ENCODE assay signal across 1 cellular context in the genomic region with DNA sequence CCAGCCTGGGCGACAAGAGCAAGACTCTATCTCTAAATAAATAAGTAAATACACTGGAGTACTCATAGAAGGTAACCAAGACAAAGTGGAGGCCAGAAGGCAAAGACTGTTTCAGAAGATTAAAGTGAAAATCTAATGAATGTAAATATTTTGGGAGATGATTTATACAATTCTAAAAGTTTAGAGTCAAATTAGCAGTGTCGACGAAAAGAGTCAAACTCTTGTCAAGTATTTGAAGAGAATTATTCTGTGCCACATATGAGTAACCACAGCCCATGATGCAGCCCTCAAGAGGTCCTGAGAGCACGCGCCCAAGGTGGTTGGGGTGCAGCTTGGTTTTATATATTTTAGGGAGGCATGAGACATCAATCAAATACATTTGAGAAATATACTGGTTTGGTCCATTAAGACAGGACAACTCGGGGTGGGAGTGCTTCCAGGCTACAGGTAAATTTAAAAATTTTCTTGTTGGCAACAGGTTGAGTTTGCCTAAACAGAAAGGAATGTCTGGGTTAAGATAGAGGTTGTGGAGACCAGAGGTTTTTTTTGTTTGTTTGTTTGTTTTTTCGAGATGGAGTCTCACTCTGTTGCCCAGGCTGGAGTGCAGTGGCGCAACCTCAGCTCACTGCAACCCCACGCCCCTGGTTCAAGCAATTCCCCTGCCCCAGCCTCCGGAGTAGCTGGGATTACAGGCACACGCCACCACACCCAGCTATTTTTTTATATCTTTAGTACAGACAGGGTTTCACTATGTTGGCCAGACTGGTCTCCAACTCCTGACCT.
TF ChIP-seq lines count a peak whose summit lies in the region.

No MANE protein-coding gene starts in this region.

TF ChIP-seq in WTC11, 78 proteins besides CTCF, POLR2A, EP300 and RAD21:
- TF ChIP-seq PRRX2 (CRISPR knock-in tag; IDR thresholded peaks at IDR 0.05) (no peak), ZNF263 (CRISPR knock-in tag; IDR thresholded peaks at IDR 0.05; ENCODE audit: low read depth) (no peak), EMX1 (CRISPR knock-in tag; IDR thresholded peaks at IDR 0.05) (no peak), SMAD4 (CRISPR knock-in tag; IDR thresholded peaks at IDR 0.05) (no peak), ZNF219 (CRISPR knock-in tag; IDR thresholded peaks at IDR 0.05; ENCODE audit: borderline replicate concordance) (no peak), CBFB (CRISPR knock-in tag; IDR thresholded peaks at IDR 0.05; ENCODE audit: low read depth) (no peak), SOX15 (CRISPR knock-in tag; IDR thresholded peaks at IDR 0.05) (no peak), IRF2 (CRISPR knock-in tag; IDR thresholded peaks at IDR 0.05; ENCODE audit: borderline replicate concordance, low read depth) (no peak), JUN (CRISPR knock-in tag; IDR thresholded peaks at IDR 0.05) (no peak), FOXJ3 (CRISPR knock-in tag; IDR thresholded peaks at IDR 0.05; ENCODE audit: borderline replicate concordance) (no peak)
- TF ChIP-seq, protein P1, sequence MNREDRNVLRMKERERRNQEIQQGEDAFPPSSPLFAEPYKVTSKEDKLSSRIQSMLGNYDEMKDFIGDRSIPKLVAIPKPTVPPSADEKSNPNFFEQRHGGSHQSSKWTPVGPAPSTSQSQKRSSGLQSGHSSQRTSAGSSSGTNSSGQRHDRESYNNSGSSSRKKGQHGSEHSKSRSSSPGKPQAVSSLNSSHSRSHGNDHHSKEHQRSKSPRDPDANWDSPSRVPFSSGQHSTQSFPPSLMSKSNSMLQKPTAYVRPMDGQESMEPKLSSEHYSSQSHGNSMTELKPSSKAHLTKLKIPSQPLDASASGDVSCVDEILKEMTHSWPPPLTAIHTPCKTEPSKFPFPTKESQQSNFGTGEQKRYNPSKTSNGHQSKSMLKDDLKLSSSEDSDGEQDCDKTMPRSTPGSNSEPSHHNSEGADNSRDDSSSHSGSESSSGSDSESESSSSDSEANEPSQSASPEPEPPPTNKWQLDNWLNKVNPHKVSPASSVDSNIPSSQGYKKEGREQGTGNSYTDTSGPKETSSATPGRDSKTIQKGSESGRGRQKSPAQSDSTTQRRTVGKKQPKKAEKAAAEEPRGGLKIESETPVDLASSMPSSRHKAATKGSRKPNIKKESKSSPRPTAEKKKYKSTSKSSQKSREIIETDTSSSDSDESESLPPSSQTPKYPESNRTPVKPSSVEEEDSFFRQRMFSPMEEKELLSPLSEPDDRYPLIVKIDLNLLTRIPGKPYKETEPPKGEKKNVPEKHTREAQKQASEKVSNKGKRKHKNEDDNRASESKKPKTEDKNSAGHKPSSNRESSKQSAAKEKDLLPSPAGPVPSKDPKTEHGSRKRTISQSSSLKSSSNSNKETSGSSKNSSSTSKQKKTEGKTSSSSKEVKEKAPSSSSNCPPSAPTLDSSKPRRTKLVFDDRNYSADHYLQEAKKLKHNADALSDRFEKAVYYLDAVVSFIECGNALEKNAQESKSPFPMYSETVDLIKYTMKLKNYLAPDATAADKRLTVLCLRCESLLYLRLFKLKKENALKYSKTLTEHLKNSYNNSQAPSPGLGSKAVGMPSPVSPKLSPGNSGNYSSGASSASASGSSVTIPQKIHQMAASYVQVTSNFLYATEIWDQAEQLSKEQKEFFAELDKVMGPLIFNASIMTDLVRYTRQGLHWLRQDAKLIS (CRISPR knock-in tag; IDR thresholded peaks at IDR 0.05; ENCODE audit: borderline replicate concordance) = no peak
- TF ChIP-seq, protein P2, sequence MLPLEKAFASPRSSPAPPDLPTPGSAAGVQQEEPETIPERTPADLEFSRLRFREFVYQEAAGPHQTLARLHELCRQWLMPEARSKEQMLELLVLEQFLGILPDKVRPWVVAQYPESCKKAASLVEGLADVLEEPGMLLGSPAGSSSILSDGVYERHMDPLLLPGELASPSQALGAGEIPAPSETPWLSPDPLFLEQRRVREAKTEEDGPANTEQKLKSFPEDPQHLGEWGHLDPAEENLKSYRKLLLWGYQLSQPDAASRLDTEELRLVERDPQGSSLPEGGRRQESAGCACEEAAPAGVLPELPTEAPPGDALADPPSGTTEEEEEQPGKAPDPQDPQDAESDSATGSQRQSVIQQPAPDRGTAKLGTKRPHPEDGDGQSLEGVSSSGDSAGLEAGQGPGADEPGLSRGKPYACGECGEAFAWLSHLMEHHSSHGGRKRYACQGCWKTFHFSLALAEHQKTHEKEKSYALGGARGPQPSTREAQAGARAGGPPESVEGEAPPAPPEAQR (CRISPR knock-in tag; IDR thresholded peaks at IDR 0.05) = no peak
- TF ChIP-seq, protein P3, sequence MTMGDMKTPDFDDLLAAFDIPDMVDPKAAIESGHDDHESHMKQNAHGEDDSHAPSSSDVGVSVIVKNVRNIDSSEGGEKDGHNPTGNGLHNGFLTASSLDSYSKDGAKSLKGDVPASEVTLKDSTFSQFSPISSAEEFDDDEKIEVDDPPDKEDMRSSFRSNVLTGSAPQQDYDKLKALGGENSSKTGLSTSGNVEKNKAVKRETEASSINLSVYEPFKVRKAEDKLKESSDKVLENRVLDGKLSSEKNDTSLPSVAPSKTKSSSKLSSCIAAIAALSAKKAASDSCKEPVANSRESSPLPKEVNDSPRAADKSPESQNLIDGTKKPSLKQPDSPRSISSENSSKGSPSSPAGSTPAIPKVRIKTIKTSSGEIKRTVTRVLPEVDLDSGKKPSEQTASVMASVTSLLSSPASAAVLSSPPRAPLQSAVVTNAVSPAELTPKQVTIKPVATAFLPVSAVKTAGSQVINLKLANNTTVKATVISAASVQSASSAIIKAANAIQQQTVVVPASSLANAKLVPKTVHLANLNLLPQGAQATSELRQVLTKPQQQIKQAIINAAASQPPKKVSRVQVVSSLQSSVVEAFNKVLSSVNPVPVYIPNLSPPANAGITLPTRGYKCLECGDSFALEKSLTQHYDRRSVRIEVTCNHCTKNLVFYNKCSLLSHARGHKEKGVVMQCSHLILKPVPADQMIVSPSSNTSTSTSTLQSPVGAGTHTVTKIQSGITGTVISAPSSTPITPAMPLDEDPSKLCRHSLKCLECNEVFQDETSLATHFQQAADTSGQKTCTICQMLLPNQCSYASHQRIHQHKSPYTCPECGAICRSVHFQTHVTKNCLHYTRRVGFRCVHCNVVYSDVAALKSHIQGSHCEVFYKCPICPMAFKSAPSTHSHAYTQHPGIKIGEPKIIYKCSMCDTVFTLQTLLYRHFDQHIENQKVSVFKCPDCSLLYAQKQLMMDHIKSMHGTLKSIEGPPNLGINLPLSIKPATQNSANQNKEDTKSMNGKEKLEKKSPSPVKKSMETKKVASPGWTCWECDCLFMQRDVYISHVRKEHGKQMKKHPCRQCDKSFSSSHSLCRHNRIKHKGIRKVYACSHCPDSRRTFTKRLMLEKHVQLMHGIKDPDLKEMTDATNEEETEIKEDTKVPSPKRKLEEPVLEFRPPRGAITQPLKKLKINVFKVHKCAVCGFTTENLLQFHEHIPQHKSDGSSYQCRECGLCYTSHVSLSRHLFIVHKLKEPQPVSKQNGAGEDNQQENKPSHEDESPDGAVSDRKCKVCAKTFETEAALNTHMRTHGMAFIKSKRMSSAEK (CRISPR knock-in tag; IDR thresholded peaks at IDR 0.05; ENCODE audit: borderline replicate concordance) = no peak
- TF ChIP-seq, protein P4, sequence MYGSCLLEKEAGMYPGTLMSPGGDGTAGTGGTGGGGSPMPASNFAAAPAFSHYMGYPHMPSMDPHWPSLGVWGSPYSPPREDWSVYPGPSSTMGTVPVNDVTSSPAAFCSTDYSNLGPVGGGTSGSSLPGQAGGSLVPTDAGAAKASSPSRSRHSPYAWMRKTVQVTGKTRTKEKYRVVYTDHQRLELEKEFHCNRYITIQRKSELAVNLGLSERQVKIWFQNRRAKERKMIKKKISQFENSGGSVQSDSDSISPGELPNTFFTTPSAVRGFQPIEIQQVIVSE (CRISPR knock-in tag; IDR thresholded peaks at IDR 0.05; ENCODE audit: borderline replicate concordance) = no peak
- TF ChIP-seq, protein P5, sequence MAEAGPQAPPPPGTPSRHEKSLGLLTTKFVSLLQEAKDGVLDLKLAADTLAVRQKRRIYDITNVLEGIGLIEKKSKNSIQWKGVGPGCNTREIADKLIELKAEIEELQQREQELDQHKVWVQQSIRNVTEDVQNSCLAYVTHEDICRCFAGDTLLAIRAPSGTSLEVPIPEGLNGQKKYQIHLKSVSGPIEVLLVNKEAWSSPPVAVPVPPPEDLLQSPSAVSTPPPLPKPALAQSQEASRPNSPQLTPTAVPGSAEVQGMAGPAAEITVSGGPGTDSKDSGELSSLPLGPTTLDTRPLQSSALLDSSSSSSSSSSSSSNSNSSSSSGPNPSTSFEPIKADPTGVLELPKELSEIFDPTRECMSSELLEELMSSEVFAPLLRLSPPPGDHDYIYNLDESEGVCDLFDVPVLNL (CRISPR knock-in tag; IDR thresholded peaks at IDR 0.05; ENCODE audit: borderline replicate concordance, low read depth) = no peak
- TF ChIP-seq, protein P6, sequence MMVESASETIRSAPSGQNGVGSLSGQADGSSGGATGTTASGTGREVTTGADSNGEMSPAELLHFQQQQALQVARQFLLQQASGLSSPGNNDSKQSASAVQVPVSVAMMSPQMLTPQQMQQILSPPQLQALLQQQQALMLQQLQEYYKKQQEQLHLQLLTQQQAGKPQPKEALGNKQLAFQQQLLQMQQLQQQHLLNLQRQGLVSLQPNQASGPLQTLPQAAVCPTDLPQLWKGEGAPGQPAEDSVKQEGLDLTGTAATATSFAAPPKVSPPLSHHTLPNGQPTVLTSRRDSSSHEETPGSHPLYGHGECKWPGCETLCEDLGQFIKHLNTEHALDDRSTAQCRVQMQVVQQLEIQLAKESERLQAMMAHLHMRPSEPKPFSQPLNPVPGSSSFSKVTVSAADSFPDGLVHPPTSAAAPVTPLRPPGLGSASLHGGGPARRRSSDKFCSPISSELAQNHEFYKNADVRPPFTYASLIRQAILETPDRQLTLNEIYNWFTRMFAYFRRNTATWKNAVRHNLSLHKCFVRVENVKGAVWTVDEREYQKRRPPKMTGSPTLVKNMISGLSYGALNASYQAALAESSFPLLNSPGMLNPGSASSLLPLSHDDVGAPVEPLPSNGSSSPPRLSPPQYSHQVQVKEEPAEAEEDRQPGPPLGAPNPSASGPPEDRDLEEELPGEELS (CRISPR knock-in tag; IDR thresholded peaks at IDR 0.05) = no peak
- TF ChIP-seq, protein P7, sequence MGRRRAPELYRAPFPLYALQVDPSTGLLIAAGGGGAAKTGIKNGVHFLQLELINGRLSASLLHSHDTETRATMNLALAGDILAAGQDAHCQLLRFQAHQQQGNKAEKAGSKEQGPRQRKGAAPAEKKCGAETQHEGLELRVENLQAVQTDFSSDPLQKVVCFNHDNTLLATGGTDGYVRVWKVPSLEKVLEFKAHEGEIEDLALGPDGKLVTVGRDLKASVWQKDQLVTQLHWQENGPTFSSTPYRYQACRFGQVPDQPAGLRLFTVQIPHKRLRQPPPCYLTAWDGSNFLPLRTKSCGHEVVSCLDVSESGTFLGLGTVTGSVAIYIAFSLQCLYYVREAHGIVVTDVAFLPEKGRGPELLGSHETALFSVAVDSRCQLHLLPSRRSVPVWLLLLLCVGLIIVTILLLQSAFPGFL (CRISPR knock-in tag; IDR thresholded peaks at IDR 0.05; ENCODE audit: borderline replicate concordance) = no peak
- TF ChIP-seq, protein P8, sequence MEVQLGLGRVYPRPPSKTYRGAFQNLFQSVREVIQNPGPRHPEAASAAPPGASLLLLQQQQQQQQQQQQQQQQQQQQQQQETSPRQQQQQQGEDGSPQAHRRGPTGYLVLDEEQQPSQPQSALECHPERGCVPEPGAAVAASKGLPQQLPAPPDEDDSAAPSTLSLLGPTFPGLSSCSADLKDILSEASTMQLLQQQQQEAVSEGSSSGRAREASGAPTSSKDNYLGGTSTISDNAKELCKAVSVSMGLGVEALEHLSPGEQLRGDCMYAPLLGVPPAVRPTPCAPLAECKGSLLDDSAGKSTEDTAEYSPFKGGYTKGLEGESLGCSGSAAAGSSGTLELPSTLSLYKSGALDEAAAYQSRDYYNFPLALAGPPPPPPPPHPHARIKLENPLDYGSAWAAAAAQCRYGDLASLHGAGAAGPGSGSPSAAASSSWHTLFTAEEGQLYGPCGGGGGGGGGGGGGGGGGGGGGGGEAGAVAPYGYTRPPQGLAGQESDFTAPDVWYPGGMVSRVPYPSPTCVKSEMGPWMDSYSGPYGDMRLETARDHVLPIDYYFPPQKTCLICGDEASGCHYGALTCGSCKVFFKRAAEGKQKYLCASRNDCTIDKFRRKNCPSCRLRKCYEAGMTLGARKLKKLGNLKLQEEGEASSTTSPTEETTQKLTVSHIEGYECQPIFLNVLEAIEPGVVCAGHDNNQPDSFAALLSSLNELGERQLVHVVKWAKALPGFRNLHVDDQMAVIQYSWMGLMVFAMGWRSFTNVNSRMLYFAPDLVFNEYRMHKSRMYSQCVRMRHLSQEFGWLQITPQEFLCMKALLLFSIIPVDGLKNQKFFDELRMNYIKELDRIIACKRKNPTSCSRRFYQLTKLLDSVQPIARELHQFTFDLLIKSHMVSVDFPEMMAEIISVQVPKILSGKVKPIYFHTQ (CRISPR knock-in tag; IDR thresholded peaks at IDR 0.05) = no peak
- TF ChIP-seq, protein P9, sequence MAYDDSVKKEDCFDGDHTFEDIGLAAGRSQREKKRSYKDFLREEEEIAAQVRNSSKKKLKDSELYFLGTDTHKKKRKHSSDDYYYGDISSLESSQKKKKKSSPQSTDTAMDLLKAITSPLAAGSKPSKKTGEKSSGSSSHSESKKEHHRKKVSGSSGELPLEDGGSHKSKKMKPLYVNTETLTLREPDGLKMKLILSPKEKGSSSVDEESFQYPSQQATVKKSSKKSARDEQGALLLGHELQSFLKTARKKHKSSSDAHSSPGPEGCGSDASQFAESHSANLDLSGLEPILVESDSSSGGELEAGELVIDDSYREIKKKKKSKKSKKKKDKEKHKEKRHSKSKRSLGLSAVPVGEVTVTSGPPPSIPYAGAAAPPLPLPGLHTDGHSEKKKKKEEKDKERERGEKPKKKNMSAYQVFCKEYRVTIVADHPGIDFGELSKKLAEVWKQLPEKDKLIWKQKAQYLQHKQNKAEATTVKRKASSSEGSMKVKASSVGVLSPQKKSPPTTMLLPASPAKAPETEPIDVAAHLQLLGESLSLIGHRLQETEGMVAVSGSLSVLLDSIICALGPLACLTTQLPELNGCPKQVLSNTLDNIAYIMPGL (CRISPR knock-in tag; IDR thresholded peaks at IDR 0.05) = no peak
